15 cellular contexts compared by ENCODE assay signal in the genomic region with DNA sequence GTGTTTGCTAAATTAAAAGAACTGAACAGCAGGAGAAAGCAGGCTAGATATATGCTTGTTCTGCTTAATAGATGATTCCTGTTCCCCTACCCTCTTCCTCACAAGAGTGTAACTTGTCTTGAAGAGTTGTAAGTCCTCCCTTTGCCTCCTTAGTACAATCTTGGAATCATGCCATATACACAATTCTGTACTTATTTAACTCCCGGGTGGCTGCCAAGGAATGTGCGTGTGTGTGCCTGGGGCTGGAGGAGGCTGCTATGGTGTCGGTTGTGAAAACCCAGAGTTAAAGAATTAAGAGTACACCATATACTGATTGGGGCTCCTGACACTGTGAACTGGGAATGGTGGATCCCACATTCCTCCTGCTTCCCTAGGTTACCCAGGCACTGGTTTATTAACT.
DNase-seq lines count a peak whose midpoint lies in the region; ATAC-seq and TF ChIP-seq lines count a peak whose summit lies in the region.
"Had no signal": no experiment of that assay in that cellular context is flagged by ENCODE, and none has a peak within 500 bp of the region (broad histone marks: within the 10 kb centered on the region; RNA-seq: fewer than 3 reads in every experiment).

No MANE protein-coding gene starts in this region.

- H3K27ac Mint-ChIP-seq in brain (peak overlapping the region; percentile 12 to 71 (median 35)), glutamatergic neuron (ENCODE audit: unreplicated experiment) (peak overlapping the region; percentile 12)
- no peak overlapping the region for H3K27ac Mint-ChIP-seq in stimulated activated naive B cell treated with anti-CD40 and anti-IgM and Interleukin-4, amounts not matched to agents 10 μg/mL and 1 μg/mL and 100 μg/mL, for 72 hours
- H3K27ac Mint-ChIP-seq: activated CD4-positive, alpha-beta memory T cell treated with anti-CD3 and anti-CD28 coated beads, Interleukin-2, amount 10 ng/mL, durations not matched to agents 7 days and 5 days had no signal

- H3K27me3 Mint-ChIP-seq in brain, result peaks cover 4% of the 10 kb centered on the region
- peaks cover 2% of the 10 kb centered on the region for H3K27me3 Mint-ChIP-seq in glutamatergic neuron (ENCODE audit: unreplicated experiment)
- no peaks in the 10 kb centered on the region for H3K27me3 Mint-ChIP-seq in stimulated activated naive B cell treated with anti-CD40 and anti-IgM and Interleukin-4, amounts not matched to agents 10 μg/mL and 1 μg/mL and 100 μg/mL, for 72 hours
- H3K27me3 Mint-ChIP-seq: activated CD4-positive, alpha-beta memory T cell treated with anti-CD3 and anti-CD28 coated beads, Interleukin-2, amount 10 ng/mL, durations not matched to agents 7 days and 5 days had no signal

- H3K27me3 ChIP-seq in ovary, result no peaks in the 10 kb centered on the region
- H3K27me3 ChIP-seq: ascending aorta, transverse colon had no signal

- no peak overlapping the region for H3K4me3 Mint-ChIP-seq in brain
- H3K4me3 Mint-ChIP-seq in glutamatergic neuron (ENCODE audit: unreplicated experiment), result no peak overlapping the region
- no peak overlapping the region for H3K4me3 Mint-ChIP-seq in stimulated activated naive B cell treated with anti-CD40 and anti-IgM and Interleukin-4, amounts not matched to agents 10 μg/mL and 1 μg/mL and 100 μg/mL, for 72 hours
- H3K4me3 Mint-ChIP-seq: activated CD4-positive, alpha-beta memory T cell treated with anti-CD3 and anti-CD28 coated beads, Interleukin-2, amount 10 ng/mL, durations not matched to agents 7 days and 5 days had no signal

- H3K27ac ChIP-seq in ovary, result no peak overlapping the region
- H3K27ac ChIP-seq in coronary artery, result peak overlapping the region in 1 of 2 donors; percentile 8
- H3K27ac ChIP-seq: ascending aorta had no signal

- 3 to 4% (median 3%) methylated on average over 3 of the region's 3 CpGs for WGBS in ovary, 3 donors

- no peak for TF ChIP-seq POLR2A in ovary (IDR thresholded peaks at IDR 0.05)

- no peak for TF ChIP-seq EP300 in ovary (IDR thresholded peaks at IDR 0.05)

- H3K4me1 ChIP-seq in ovary (ENCODE audit: insufficient read depth), result peaks cover 5% of the 10 kb centered on the region
- H3K4me1 ChIP-seq: ascending aorta had no signal

- no peaks in the 10 kb centered on the region for H3K36me3 ChIP-seq in ovary

- H3K9me3 ChIP-seq in ovary, result no peaks in the 10 kb centered on the region
- H3K9me3 ChIP-seq: ascending aorta, transverse colon had no signal

- no peaks in the 10 kb centered on the region for H3K9me3 Mint-ChIP-seq in brain
- H3K9me3 Mint-ChIP-seq in glutamatergic neuron (ENCODE audit: unreplicated experiment), result peaks cover 9% of the 10 kb centered on the region
- no peaks in the 10 kb centered on the region for H3K9me3 Mint-ChIP-seq in stimulated activated naive B cell treated with anti-CD40 and anti-IgM and Interleukin-4, amounts not matched to agents 10 μg/mL and 1 μg/mL and 100 μg/mL, for 72 hours
- H3K9me3 Mint-ChIP-seq: activated CD4-positive, alpha-beta memory T cell treated with anti-CD3 and anti-CD28 coated beads, Interleukin-2, amount 10 ng/mL, durations not matched to agents 7 days and 5 days had no signal

- no peak overlapping the region for H3K4me3 ChIP-seq in ovary
- no peak overlapping the region for H3K4me3 ChIP-seq in coronary artery
- H3K4me3 ChIP-seq: ascending aorta, transverse colon had no signal

- TF ChIP-seq CTCF in brain (conservative IDR thresholded peaks at IDR 0.05), result no peak
- no peak for TF ChIP-seq CTCF in glutamatergic neuron (IDR thresholded peaks at IDR 0.05; ENCODE audit: partially characterized antibody, unreplicated experiment)
- no peak for TF ChIP-seq CTCF in ovary (IDR thresholded peaks at IDR 0.05)
- TF ChIP-seq CTCF in coronary artery (IDR thresholded peaks at IDR 0.05), result no peak

- H3K4me1 Mint-ChIP-seq in brain (peaks cover 80% of the 10 kb centered on the region), glutamatergic neuron (ENCODE audit: low read depth, unreplicated experiment) (peaks cover 8% of the 10 kb centered on the region)
- peaks cover 2 to 11% of the 10 kb centered on the region in 2 donors for H3K4me1 Mint-ChIP-seq in stimulated activated naive B cell treated with anti-CD40 and anti-IgM and Interleukin-4, amounts not matched to agents 10 μg/mL and 1 μg/mL and 100 μg/mL, for 72 hours
- H3K4me1 Mint-ChIP-seq: activated CD4-positive, alpha-beta memory T cell treated with anti-CD3 and anti-CD28 coated beads, Interleukin-2, amount 10 ng/mL, durations not matched to agents 7 days and 5 days had no signal

- DNase-seq in EH (ENCODE audit: low read depth) (peak; percentile 74), glutamatergic neuron (no peak), ovary (peak; percentile 38 to 70 (median 46)), NCI-H1930 (lab: John Stamatoyannopoulos, UW) (no peak), coronary artery (ENCODE audit: low spot score) (no peak)
- DNase-seq in stimulated activated naive B cell treated with anti-CD40 and anti-IgM and Interleukin-4, amounts not matched to agents 10 μg/mL and 1 μg/mL and 100 μg/mL, for 72 hours, result no peak
- DNase-seq: activated CD4-positive, alpha-beta memory T cell treated with anti-CD3 and anti-CD28 coated beads, Interleukin-2, amount 10 ng/mL, durations not matched to agents 7 days and 5 days; NCI-H187; NCI-H526; stimulated activated CD4-positive, alpha-beta T cell treated with anti-CD3 and anti-CD28 coated beads, Interleukin-2, amount 100 ng/mL, for 48 hours; transverse colon had no signal

- ATAC-seq in GM21619 (IDR thresholded peaks at IDR 0.05; ENCODE audit: unreplicated experiment), result no peak
- ATAC-seq in stimulated activated naive B cell treated with anti-CD40 and anti-IgM and Interleukin-4, amounts not matched to agents 10 μg/mL and 1 μg/mL and 100 μg/mL, for 72 hours (replicated peaks), result no peak
- ATAC-seq: SK-N-SH treated with all-trans-retinoic acid at 6 μM for 48 hours had no signal

- intact Hi-C loops in ovary (cut with DNase I), result no loop called here

- H3K36me3 Mint-ChIP-seq in brain, result peaks cover 75% of the 10 kb centered on the region
- H3K36me3 Mint-ChIP-seq in glutamatergic neuron (ENCODE audit: unreplicated experiment), result no peaks in the 10 kb centered on the region
- H3K36me3 Mint-ChIP-seq in stimulated activated naive B cell treated with anti-CD40 and anti-IgM and Interleukin-4, amounts not matched to agents 10 μg/mL and 1 μg/mL and 100 μg/mL, for 72 hours, result no peaks in the 10 kb centered on the region

Comparison
In these comparisons a context has a peak if more than half of its experiments do, and no peak if none do; other contexts are left out.
1. DNase-seq: peak in EH (single experiment) and ovary (5 of 5); none in glutamatergic neuron (single experiment), NCI-H1930 (0 of 2), stimulated activated naive B cell treated with anti-CD40 and anti-IgM and Interleukin-4, amounts not matched to agents 10 μg/mL and 1 μg/mL and 100 μg/mL, for 72 hours (single experiment) and coronary artery (single experiment).